ENCODE assay signal across 28 cellular contexts in the genomic region with DNA sequence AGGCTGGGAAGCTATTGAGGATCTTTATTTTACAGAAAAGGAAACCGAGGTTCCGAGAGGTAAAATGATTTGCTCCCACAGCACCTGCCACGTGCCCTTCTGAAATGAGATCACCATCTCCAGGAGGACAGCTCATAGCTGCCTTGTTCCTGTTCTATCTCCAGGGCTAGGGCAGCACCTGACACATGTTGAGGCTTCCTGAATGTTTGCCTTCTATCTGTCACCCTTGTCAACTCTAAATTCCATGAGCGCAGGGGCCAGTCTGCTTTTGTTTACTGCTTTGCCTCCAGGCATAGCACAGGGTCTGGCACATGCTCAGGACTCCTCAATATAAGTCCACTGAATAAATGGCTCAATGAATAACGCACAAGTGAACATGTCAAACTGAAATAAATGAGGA. TPM values are rescaled to one million over a fixed set of nuclear protein-coding genes. Genes with fewer than 3 reads are reported as not detected.
DNase-seq lines count a peak whose midpoint lies in the region; ATAC-seq and TF ChIP-seq lines count a peak whose summit lies in the region.
"Had no signal": no experiment of that assay in that cellular context is flagged by ENCODE, and none has a peak within 500 bp of the region (broad histone marks: within the 10 kb centered on the region; RNA-seq: fewer than 3 reads in every experiment).

No MANE protein-coding gene starts in this region.

- H3K9me3 ChIP-seq in esophagus (ENCODE audit: control insufficient read depth in 2 of 2, insufficient read depth in 1 of 2, low read depth in 1 of 2, low read length in 1 of 2) (no peaks in the 10 kb centered on the region), gastrocnemius medialis (no peaks in the 10 kb centered on the region), Caco-2 (no peaks in the 10 kb centered on the region)
- H3K9me3 ChIP-seq: BE2C, breast epithelium, mucosa of descending colon, sigmoid colon, suprapubic skin had no signal

- 67 to 71% methylated on average over 5 of the region's 5 CpGs for WGBS in esophagus, 2 donors

- peak; percentile 23 for DNase-seq in NCI-H2029 treated with DMSO at 0.1 percent for 48 hours (lab: John Stamatoyannopoulos, UW)
- DNase-seq in gastrocnemius medialis, result peak; percentile 53 to 68
- DNase-seq in T1000 (lab: John Stamatoyannopoulos, UW), result no peak
- no peak for DNase-seq in Caco-2
- no peak for DNase-seq in RKO (ENCODE audit: low spot score)
- DNase-seq: activated CD4-positive, alpha-beta T cell treated with anti-CD3 and anti-CD28 coated beads for 4 hours; activated CD8-positive, alpha-beta T cell treated with anti-CD3 and anti-CD28 coated beads, Interleukin-2, amount 10 ng/mL, durations not matched to agents 7 days and 5 days; BE2C; CD8-positive, alpha-beta memory T cell; MM.1S; mucosa of descending colon; natural killer cell; NCI-H2081; NCI-H524 treated with DMSO at 0.1 percent for 48 hours; nucleus accumbens; sigmoid colon; stimulated activated CD4-positive, alpha-beta T cell treated with anti-CD3 and anti-CD28 coated beads, Interleukin-4, amount 100 ng/mL, for 4 hours had no signal

- no peaks in the 10 kb centered on the region for H3K27me3 ChIP-seq in esophagus (ENCODE audit: control insufficient read depth in 1 of 2, insufficient read depth in 2 of 2, low read length in 2 of 2)
- no peaks in the 10 kb centered on the region for H3K27me3 ChIP-seq in gastrocnemius medialis
- H3K27me3 ChIP-seq in Caco-2 (replicated peaks; ENCODE audit: control insufficient read depth, insufficient read depth, low read length), result no peaks in the 10 kb centered on the region
- H3K27me3 ChIP-seq: BE2C, breast epithelium, sigmoid colon, suprapubic skin had no signal

- no peak overlapping the region for H3K27ac Mint-ChIP-seq in Caco-2 (ENCODE audit: unreplicated experiment)
- H3K27ac Mint-ChIP-seq: activated CD8-positive, alpha-beta T cell treated with anti-CD3 and anti-CD28 coated beads, Interleukin-2, amount 10 ng/mL, durations not matched to agents 7 days and 5 days; activated T-helper 2 cell treated with anti-CD3 and anti-CD28 coated beads, Interferon-gamma antibody, Interleukin-2, Interleukin-4, amounts not matched to agents 10 μg/mL and 5 μg/mL and 100 μg/mL, durations not matched to agents 14 hours and 24 hours and 36 hours; natural killer cell; progenitor cell of endocrine pancreas; T-helper 2 cell treated with Interferon-gamma antibody and Interleukin-4, amounts not matched to agents 5 μg/mL and 100 μg/mL, for 36 hours had no signal

- H3K4me3 ChIP-seq in esophagus (ENCODE audit: low read depth in 1 of 2, low read length in 2 of 2), result no peak overlapping the region
- H3K4me3 ChIP-seq in gastrocnemius medialis, result no peak overlapping the region
- no peak overlapping the region for H3K4me3 ChIP-seq in Caco-2 (ENCODE audit: low read depth, low read length)
- H3K4me3 ChIP-seq: breast epithelium, mucosa of descending colon, sigmoid colon, suprapubic skin had no signal

- H3K27ac ChIP-seq in 22Rv1 (peak overlapping the region; percentile 81), esophagus (ENCODE audit: low read depth in 2 of 2, low read length in 1 of 2) (peak overlapping the region; percentile 40 to 50), gastrocnemius medialis (peak overlapping the region; percentile 80 to 87 (median 84))
- H3K27ac ChIP-seq: KMS-11, sigmoid colon, suprapubic skin had no signal

- H3K4me1 ChIP-seq in esophagus (ENCODE audit: control insufficient read depth in 2 of 2, insufficient read depth in 2 of 2, low read length in 1 of 2), result peaks cover 0 to 5% of the 10 kb centered on the region in 2 donors
- peaks cover 39 to 46% of the 10 kb centered on the region in 2 donors for H3K4me1 ChIP-seq in gastrocnemius medialis
- peaks cover 8% of the 10 kb centered on the region for H3K4me1 ChIP-seq in Caco-2

- TF ChIP-seq CTCF in 22Rv1 (IDR thresholded peaks at IDR 0.05) (peak; percentile 23; the same call in 1 of the 2 replicates), gastrocnemius medialis (IDR thresholded peaks at IDR 0.05 in 4 of 5, conservative IDR thresholded peaks at IDR 0.05 in 1 of 5) (no peak), Caco-2 (IDR thresholded peaks at IDR 0.05; ENCODE audit: insufficient read depth in 1 of 2, low read depth in 1 of 2, low read length in 1 of 2, severe bottlenecking in 1 of 2, unreplicated experiment in 1 of 2) (no peak)

- peaks cover 62% of the 10 kb centered on the region for H3K36me3 Mint-ChIP-seq in Caco-2 (ENCODE audit: insufficient read depth, unreplicated experiment)

- intact Hi-C loops in gastrocnemius medialis (cut with DNase I; ENCODE audit: low total_unique reads), result no loop called here
- intact Hi-C loops in Caco-2 (cut with micrococcal nuclease; ENCODE audit: unreplicated experiment), result no loop called here

- ATAC-seq in gastrocnemius medialis (peak; percentile 84 to 88), HG03139 (IDR thresholded peaks at IDR 0.05; ENCODE audit: unreplicated experiment) (no peak)
- ATAC-seq: activated CD8-positive, alpha-beta T cell treated with anti-CD3 and anti-CD28 coated beads, Interleukin-2, amount 10 ng/mL, durations not matched to agents 7 days and 5 days; activated naive CD4-positive, alpha-beta T cell treated with anti-CD3 and anti-CD28 coated beads, Interleukin-2, amount 50 U/mL, for 72 hours; natural killer cell; Right ventricle myocardium inferior had no signal

- H3K27me3 Mint-ChIP-seq in Caco-2 (ENCODE audit: insufficient read depth, unreplicated experiment), result no peaks in the 10 kb centered on the region
- H3K27me3 Mint-ChIP-seq: CD8-positive, alpha-beta memory T cell; progenitor cell of endocrine pancreas had no signal

- H3K36me3 ChIP-seq in esophagus (ENCODE audit: control insufficient read depth in 2 of 2, insufficient read depth in 2 of 2, low read length in 1 of 2), result peaks cover 0 to 19% of the 10 kb centered on the region in 2 donors
- peaks cover 0 to 58% of the 10 kb centered on the region in 2 donors for H3K36me3 ChIP-seq in gastrocnemius medialis
- no peaks in the 10 kb centered on the region for H3K36me3 ChIP-seq in Caco-2 (ENCODE audit: control insufficient read depth, insufficient read depth, low read length)
- H3K36me3 ChIP-seq: breast epithelium had no signal

- POLR2A ChIA-PET in Caco-2 (lab: Charles Lee), result interaction anchor here (0.5 kb wide), 1 partner anchor 1187 kb away, joined by 4 read pairs; no protein-coding TSS in a partner anchor

- no peak for TF ChIP-seq POLR2A in gastrocnemius medialis (IDR thresholded peaks at IDR 0.05)

- H3K4me1 Mint-ChIP-seq in Caco-2 (ENCODE audit: low read depth, unreplicated experiment), result peaks cover 33% of the 10 kb centered on the region
- H3K4me1 Mint-ChIP-seq: CD8-positive, alpha-beta memory T cell had no signal

- CTCF ChIA-PET in Caco-2 (lab: Charles Lee), result interaction anchor here (0.9 kb wide), 1 partner anchor 47 kb away, joined by 3 read pairs; the partner anchor contains the start of genes UQCR10 and ZMAT5

- in situ Hi-C loops in gastrocnemius medialis (cut with MboI; ENCODE audit: low sequenced_read_pairs in 4 of 4), result no loop called here

- no TSS peak for BruUV-seq in Caco-2 (replicated peaks; lab: Mats Ljungman, UMichigan)

- H3K4me3 Mint-ChIP-seq in Caco-2 (ENCODE audit: unreplicated experiment), result no peak overlapping the region
- H3K4me3 Mint-ChIP-seq: activated CD8-positive, alpha-beta T cell treated with anti-CD3 and anti-CD28 coated beads, Interleukin-2, amount 10 ng/mL, durations not matched to agents 7 days and 5 days; CD8-positive, alpha-beta memory T cell; natural killer cell; T-helper 2 cell treated with Interferon-gamma antibody and Interleukin-4, amounts not matched to agents 5 μg/mL and 100 μg/mL, for 36 hours had no signal

- no peaks in the 10 kb centered on the region for H3K9me3 Mint-ChIP-seq in Caco-2 (ENCODE audit: unreplicated experiment)
- H3K9me3 Mint-ChIP-seq: activated naive CD4-positive, alpha-beta T cell treated with anti-CD3 and anti-CD28 coated beads, Interleukin-2, amount 50 U/mL, for 72 hours; activated T-helper 2 cell treated with anti-CD3 and anti-CD28 coated beads, Interferon-gamma antibody, Interleukin-2, Interleukin-4, amounts not matched to agents 10 μg/mL and 5 μg/mL and 100 μg/mL, durations not matched to agents 14 hours and 24 hours and 36 hours; CD8-positive, alpha-beta memory T cell; natural killer cell; T-helper 2 cell treated with Interferon-gamma antibody and Interleukin-4, amounts not matched to agents 5 μg/mL and 100 μg/mL, for 36 hours had no signal

RNA-seq across cellular contexts. Expression of gene ASCC2, which starts 24.1 kb away (rescaled TPM):
- 100 to 1,000 TPM in 1 of 2 donors, 10 to 100 TPM in 1; 61.3 to 142 TPM for polyA plus RNA-seq in esophagus
- total RNA-seq in gastrocnemius medialis (10 to 100 TPM; 26.4 to 45.2 (median 35.6) TPM), Caco-2 (2022) (61.4 and 68.8 TPM in 2 replicates)

RNA-seq across cellular contexts. Expression of gene UQCR10, which starts 46.8 kb away (rescaled TPM):
- polyA plus RNA-seq in esophagus, result 100 to 1,000 TPM; 171 to 204 TPM
- 100 to 1,000 TPM; 119 to 261 (median 179) TPM for total RNA-seq in gastrocnemius medialis
- total RNA-seq in Caco-2 (2022), result 147 and 148 TPM in 2 replicates

RNA-seq across cellular contexts. Expression of gene ZMAT5, which starts 47.2 kb away (rescaled TPM):
- polyA plus RNA-seq in esophagus, result 10 to 100 TPM; 20.3 to 31.2 TPM
- total RNA-seq in gastrocnemius medialis (10 to 100 TPM; 23.8 to 38.6 (median 33.8) TPM), Caco-2 (2022) (13.0 and 19.7 TPM in 2 replicates)

Comparison
In these comparisons a context has a peak if more than half of its experiments do, and no peak if none do; other contexts are left out.
1. DNase-seq: peak in NCI-H2029 treated with DMSO at 0.1 percent for 48 hours (single experiment) and gastrocnemius medialis (2 of 2); none in T1000 (single experiment), Caco-2 (0 of 2) and RKO (single experiment).
2. Peak in every context shown above with its lines, with median percentiles within 50 percentile points of each other: H3K27ac ChIP-seq.